Comparison of ENCODE assay signal across 8 cellular contexts in the genomic region with DNA sequence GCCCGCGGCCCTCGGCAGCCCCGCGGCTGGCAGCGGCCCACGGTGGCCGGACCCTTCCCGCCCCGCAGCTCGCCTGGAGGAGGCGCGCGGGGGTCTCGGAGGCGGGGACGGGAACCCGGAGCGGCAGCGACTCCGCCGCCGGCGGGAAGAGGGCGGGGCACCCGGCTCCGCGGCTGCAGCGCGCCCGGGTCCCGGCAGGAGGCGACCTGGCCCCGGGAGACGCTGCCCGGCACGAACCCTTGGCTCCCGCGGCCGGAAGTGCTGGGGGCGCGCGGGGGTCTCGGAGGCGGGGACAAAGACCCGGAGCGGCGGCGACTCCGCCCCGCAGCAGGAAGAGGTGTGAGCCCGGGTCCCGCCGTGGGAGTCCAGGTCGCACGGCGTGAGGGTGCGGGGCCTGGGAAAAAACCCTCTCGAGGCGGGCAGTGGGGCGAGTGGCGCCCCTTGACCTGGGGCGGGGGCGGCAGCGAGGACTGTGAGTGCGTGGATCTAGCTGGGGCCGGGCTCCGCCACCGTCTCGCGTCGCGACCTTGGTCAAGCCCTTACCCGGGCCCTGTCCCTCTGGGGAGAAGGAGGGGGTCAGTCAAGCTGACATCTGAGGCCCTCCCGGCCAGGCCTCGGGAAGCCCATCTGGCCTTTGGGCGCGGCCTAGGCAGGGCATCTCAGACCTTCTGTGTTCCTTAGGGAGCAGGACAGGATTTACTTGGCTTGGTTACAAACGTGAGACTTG. TPM values are rescaled to one million over a fixed set of nuclear protein-coding genes. Genes with fewer than 3 reads are reported as not detected.
DNase-seq lines count a peak whose midpoint lies in the region; ATAC-seq and TF ChIP-seq lines count a peak whose summit lies in the region.

Gene CIB2 (minus strand): TSS at position 151 of the 727 bp plus-strand sequence. CDS start 230 bp downstream, outside the sequence.

- H3K4me3 ChIP-seq in AG04449 (ENCODE audit: low read depth, low read length) (peak within 1 kb of the TSS; percentile 76), lower lobe of right lung (peak within 1 kb of the TSS; percentile 74)

- H3K4me3 Mint-ChIP-seq in activated CD4-positive, alpha-beta memory T cell treated with anti-CD3 and anti-CD28 coated beads for 36 hours: peak within 1 kb of the TSS; percentile 73

- no peaks in the 10 kb centered on the region for H3K36me3 Mint-ChIP-seq in activated CD4-positive, alpha-beta memory T cell treated with anti-CD3 and anti-CD28 coated beads for 36 hours

- intact Hi-C loops in activated CD4-positive, alpha-beta memory T cell treated with anti-CD3 and anti-CD28 coated beads for 36 hours (cut with micrococcal nuclease): loop anchor here (1.0 kb wide), 3 partner anchors 18 to 110 kb away; partner anchors contain the start of gene IDH3A
- intact Hi-C loops in lower lobe of right lung (cut with DNase I): no loop called here

- H3K4me1 ChIP-seq in lower lobe of right lung: peaks cover 10% of the 10 kb centered on the region

- H3K9me3 Mint-ChIP-seq in activated CD4-positive, alpha-beta memory T cell treated with anti-CD3 and anti-CD28 coated beads for 36 hours: no peaks in the 10 kb centered on the region

- no peaks in the 10 kb centered on the region for H3K27me3 Mint-ChIP-seq in activated CD4-positive, alpha-beta memory T cell treated with anti-CD3 and anti-CD28 coated beads for 36 hours

- ATAC-seq in GM18520 (IDR thresholded peaks at IDR 0.05; ENCODE audit: unreplicated experiment) (peak; percentile 60), HG03108 (IDR thresholded peaks at IDR 0.05; ENCODE audit: unreplicated experiment) (peak; percentile 89), lower lobe of right lung (peak; percentile 93 to 96)

- no peak for DNase-seq in AG04449 (ENCODE audit: low read depth, low spot score)
- peak; percentile 64 to 83 for DNase-seq in NCI-H524 (lab: John Stamatoyannopoulos, UW)
- DNase-seq in activated CD4-positive, alpha-beta memory T cell treated with anti-CD3 and anti-CD28 coated beads for 36 hours: peak; percentile 83
- peak; percentile 93 for DNase-seq in ecto neural progenitor cell (ENCODE audit: low spot score)
- peak; percentile 78 for DNase-seq in lower lobe of right lung
- DNase-seq in stimulated activated CD4-positive, alpha-beta T cell treated with anti-CD3 and anti-CD28 coated beads, TNF-alpha, amount 100 ng/mL, for 1 hour (ENCODE audit: low read depth in 3 of 3, low spot score in 1 of 3): peak; percentile 38 to 68 (median 59)

- H3K36me3 ChIP-seq in lower lobe of right lung: no peaks in the 10 kb centered on the region

- H3K27ac Mint-ChIP-seq in activated CD4-positive, alpha-beta memory T cell treated with anti-CD3 and anti-CD28 coated beads for 36 hours: peak within 1 kb of the TSS; percentile 11

- no peaks in the 10 kb centered on the region for H3K9me3 ChIP-seq in lower lobe of right lung

- CTCF ChIA-PET in AG04449 (lab: Yijun Ruan, JAX): interaction anchor here (0.6 to 14.9 kb wide), 21 partner anchors 8 to 507 kb away, joined by 3 to 145 read pairs (median 4); partner anchors contain the start of genes IDH3A and SKIC8
- CTCF ChIA-PET in activated CD4-positive, alpha-beta memory T cell treated with anti-CD3 and anti-CD28 coated beads for 36 hours (lab: Charles Lee): interaction anchor here (0.5 to 4.3 kb wide), 27 partner anchors 9 to 227 kb away, joined by 3 to 61 read pairs (median 4); partner anchors contain the start of genes DNAJA4, IDH3A and SKIC8

- POLR2A ChIA-PET in AG04449 (lab: Yijun Ruan, JAX): no interaction called here
- POLR2A ChIA-PET in activated CD4-positive, alpha-beta memory T cell treated with anti-CD3 and anti-CD28 coated beads for 36 hours (lab: Charles Lee): interaction anchor here (0.8 to 1.1 kb wide), 2 partner anchors 19 to 64 kb away, joined by 3 to 4 read pairs; no protein-coding TSS in a partner anchor

- peak within 1 kb of the TSS; percentile 85 for H3K27ac ChIP-seq in lower lobe of right lung

- H3K27me3 ChIP-seq in lower lobe of right lung (ENCODE audit: low read depth): no peaks in the 10 kb centered on the region

- peak; percentile 76 for TF ChIP-seq CTCF in AG04449 (IDR thresholded peaks at IDR 0.05; ENCODE audit: insufficient read depth, low read length, missing control alignments)
- peak; percentile 77 for TF ChIP-seq CTCF in lower lobe of right lung (IDR thresholded peaks at IDR 0.05)

- H3K4me1 Mint-ChIP-seq in activated CD4-positive, alpha-beta memory T cell treated with anti-CD3 and anti-CD28 coated beads for 36 hours (ENCODE audit: low read depth): peaks cover 21% of the 10 kb centered on the region

RNA-seq across cellular contexts. Expression of gene CIB2, which starts in this region (rescaled TPM):
- total RNA-seq in activated CD4-positive, alpha-beta memory T cell treated with anti-CD3 and anti-CD28 coated beads for 36 hours: 1 to 10 TPM; 2.0 to 2.2 TPM
- total RNA-seq in lower lobe of right lung: 2.2 TPM
